5 cellular contexts compared by ENCODE assay signal in genomic region chr5:33536802-33537201, GRCh38.
"Had no signal": no experiment of that assay in that cellular context is flagged by ENCODE, and none has a peak within 500 bp of the region (broad histone marks: within the 10 kb centered on the region; RNA-seq: fewer than 3 reads in every experiment).

No MANE protein-coding gene starts in this region.

- H2AFZ ChIP-seq: GM23338 had no signal

- DNase-seq: H9, HCEC 1CT, IMR-90 had no signal

- H3K4me2 ChIP-seq: GM23338 had no signal

- H3K4me3 ChIP-seq: GM23338, K562 had no signal
